Comparison of ENCODE assay signal across 11 cellular contexts in genomic region chr7:17062433-17063383, GRCh38.
DNase-seq lines count a peak whose midpoint lies in the region; ATAC-seq lines count a peak whose summit lies in the region.
"Had no signal": no experiment of that assay in that cellular context is flagged by ENCODE, and none has a peak within 500 bp of the region (broad histone marks: within the 10 kb centered on the region; RNA-seq: fewer than 3 reads in every experiment).

No MANE protein-coding gene starts in this region.

- peaks cover 3% of the 10 kb centered on the region for H3K4me1 Mint-ChIP-seq in T-helper 17 cell

- no peak overlapping the region for H3K4me3 Mint-ChIP-seq in T-helper 17 cell

- DNase-seq in DMS53 treated with DMSO at 0.1 percent for 48 hours (lab: John Stamatoyannopoulos, UW; ENCODE audit: unreplicated experiment) = peak; percentile 26
- no peak for DNase-seq in T-helper 17 cell
- peak; percentile 22 for DNase-seq in kidney glomerular epithelial cell (lab: John Stamatoyannopoulos, UW)
- no peak for DNase-seq in NCI-H345 treated with DMSO at 0.1 percent for 48 hours (lab: John Stamatoyannopoulos, UW; ENCODE audit: unreplicated experiment)
- no peak for DNase-seq in AG08396 (ENCODE audit: low spot score)
- DNase-seq: activated naive CD4-positive, alpha-beta T cell treated with anti-CD3 and anti-CD28 coated beads, Interleukin-2, amount 50 U/mL, for 16 hours; WERI-Rb-1 had no signal

- ATAC-seq in HG02798 (IDR thresholded peaks at IDR 0.05; ENCODE audit: poor library complexity, unreplicated experiment) = peak; percentile 64
- peak; percentile 49 for ATAC-seq in T-helper 17 cell
- no peak for ATAC-seq in HG03469 (IDR thresholded peaks at IDR 0.05; ENCODE audit: unreplicated experiment)
- ATAC-seq in HG02678 (IDR thresholded peaks at IDR 0.05; ENCODE audit: unreplicated experiment) = no peak
- ATAC-seq: esophagus mucosa had no signal

- H3K36me3 Mint-ChIP-seq in T-helper 17 cell (ENCODE audit: low read depth) = no peaks in the 10 kb centered on the region

- H3K27ac Mint-ChIP-seq in T-helper 17 cell = no peak overlapping the region

- H3K27me3 Mint-ChIP-seq in T-helper 17 cell = no peaks in the 10 kb centered on the region

- no peaks in the 10 kb centered on the region for H3K9me3 ChIP-seq in T-helper 17 cell (ENCODE audit: control insufficient read depth, low read length, poor library complexity, severe bottlenecking)

Comparison
In these comparisons a context has a peak if more than half of its experiments do, and no peak if none do; other contexts are left out.
1. DNase-seq: peak in DMS53 treated with DMSO at 0.1 percent for 48 hours (single experiment) and kidney glomerular epithelial cell (single experiment); none in T-helper 17 cell (0 of 3), NCI-H345 treated with DMSO at 0.1 percent for 48 hours (single experiment) and AG08396 (single experiment).
2. ATAC-seq: peak in HG02798 (single experiment) and T-helper 17 cell (single experiment); none in HG03469 (single experiment) and HG02678 (single experiment).